11 cellular contexts compared by ENCODE assay signal in the genomic region with DNA sequence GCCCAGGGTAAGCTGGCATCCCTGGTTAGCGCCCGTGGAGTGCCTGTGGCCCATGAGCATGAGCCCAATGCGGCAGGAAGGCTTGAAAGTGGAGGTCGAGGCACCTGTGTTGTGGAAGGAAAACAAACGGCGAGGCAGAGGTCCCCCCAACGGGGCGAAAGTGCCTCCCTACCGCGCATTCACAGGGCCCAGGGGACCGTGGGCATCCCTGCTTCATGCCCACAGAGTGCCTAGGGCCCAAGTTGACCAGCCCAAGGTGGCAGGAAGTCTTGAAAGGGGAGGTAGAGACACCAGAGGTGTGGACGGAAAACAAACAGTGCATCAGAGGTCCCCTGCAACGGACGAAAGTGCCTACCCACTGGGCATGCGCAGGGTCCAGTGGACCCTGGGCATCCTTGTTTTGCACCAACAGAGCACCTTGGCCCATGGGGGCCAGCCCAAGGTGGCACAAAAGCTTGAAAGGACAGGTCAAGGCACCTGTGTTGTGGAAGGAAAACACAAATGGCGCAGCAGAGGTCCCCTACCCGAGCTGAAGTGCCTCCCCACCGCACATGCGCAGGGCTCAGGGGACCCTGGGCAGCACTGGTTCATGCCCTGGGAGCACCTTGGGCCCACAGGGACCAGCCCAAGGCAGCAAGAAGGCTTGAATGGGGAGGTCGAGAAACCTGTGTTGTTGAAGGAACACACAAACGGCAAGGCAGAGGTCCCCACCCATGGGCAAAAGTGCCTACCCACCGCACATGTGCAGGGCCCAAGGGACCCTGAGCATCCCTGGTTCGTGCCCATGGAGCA.
DNase-seq lines count a peak whose midpoint lies in the region; ATAC-seq and TF ChIP-seq lines count a peak whose summit lies in the region.
"Had no signal": no experiment of that assay in that cellular context is flagged by ENCODE, and none has a peak within 500 bp of the region (broad histone marks: within the 10 kb centered on the region; RNA-seq: fewer than 3 reads in every experiment).

No MANE protein-coding gene starts in this region.

- no peak for TF ChIP-seq POLR2A in heart left ventricle (IDR thresholded peaks at IDR 0.05)

- H3K9me3 ChIP-seq in heart left ventricle: peaks cover 0 to 45% (median 8%) of the 10 kb centered on the region in 12 donors
- peaks cover 20% of the 10 kb centered on the region for H3K9me3 ChIP-seq in effector memory CD4-positive, alpha-beta T cell (ENCODE audit: control insufficient read depth, low read length)

- no peaks in the 10 kb centered on the region for H3K36me3 ChIP-seq in heart left ventricle
- H3K36me3 ChIP-seq in effector memory CD4-positive, alpha-beta T cell (ENCODE audit: control insufficient read depth, insufficient read depth, low read length): no peaks in the 10 kb centered on the region
- H3K36me3 ChIP-seq: breast epithelium, esophagus squamous epithelium had no signal

- ATAC-seq in heart left ventricle: no peak
- no peak for ATAC-seq in sciatic nerve
- no peak for ATAC-seq in HG03175 (IDR thresholded peaks at IDR 0.05; ENCODE audit: unreplicated experiment)

- peaks cover 0 to 14% (median 0%) of the 10 kb centered on the region in 9 donors for H3K27me3 ChIP-seq in heart left ventricle
- no peaks in the 10 kb centered on the region for H3K27me3 ChIP-seq in effector memory CD4-positive, alpha-beta T cell (replicated peaks; ENCODE audit: control insufficient read depth, insufficient read depth, low read length, poor library complexity, severe bottlenecking)
- H3K27me3 ChIP-seq: breast epithelium, esophagus squamous epithelium had no signal

- whole genome bisulfite sequencing in heart left ventricle, 4 donors: 65 to 70% (median 68%) methylated on average over 19 to 23 of the region's 23 CpGs

- H3K4me1 ChIP-seq in heart left ventricle: no peaks in the 10 kb centered on the region
- H3K4me1 ChIP-seq in effector memory CD4-positive, alpha-beta T cell (ENCODE audit: control insufficient read depth, insufficient read depth, low read length, poor library complexity, severe bottlenecking): no peaks in the 10 kb centered on the region
- H3K4me1 ChIP-seq: breast epithelium, esophagus squamous epithelium had no signal

- peak; percentile 8 for DNase-seq in D341Med (ENCODE audit: low spot score)
- DNase-seq in HuH-7 (ENCODE audit: low spot score): peak; percentile 1
- DNase-seq in heart left ventricle: peak; percentile 2 to 23 (median 3)
- DNase-seq in sciatic nerve (ENCODE audit: low spot score): peak; percentile 38
- no peak for DNase-seq in NK-92 (lab: John Stamatoyannopoulos, UW; ENCODE audit: unreplicated experiment)
- no peak for DNase-seq in effector memory CD4-positive, alpha-beta T cell
- DNase-seq in effector CD4-positive, alpha-beta T cell: no peak
- DNase-seq: esophagus squamous epithelium, Karpas-422 had no signal

- no peak overlapping the region for H3K4me3 ChIP-seq in heart left ventricle
- H3K4me3 ChIP-seq in effector memory CD4-positive, alpha-beta T cell (ENCODE audit: insufficient read depth, low read depth, low read length, poor library complexity, severe bottlenecking): no peak overlapping the region
- H3K4me3 ChIP-seq: breast epithelium, esophagus squamous epithelium had no signal

- no peak overlapping the region for H3K27ac ChIP-seq in heart left ventricle
- H3K27ac ChIP-seq in effector memory CD4-positive, alpha-beta T cell (ENCODE audit: insufficient read depth, low read length, poor library complexity, severe bottlenecking): no peak overlapping the region
- H3K27ac ChIP-seq: breast epithelium, esophagus squamous epithelium had no signal

- no peak for TF ChIP-seq CTCF in heart left ventricle (IDR thresholded peaks at IDR 0.05)

- intact Hi-C loops in heart left ventricle (cut with DNase I) (no loop called here), sciatic nerve (cut with DNase I) (no loop called here)

Comparison
In these comparisons a context has a peak if more than half of its experiments do, and no peak if none do; other contexts are left out.
1. DNase-seq: peak in D341Med (single experiment), HuH-7 (single experiment), heart left ventricle (5 of 5) and sciatic nerve (single experiment); none in NK-92 (single experiment), effector memory CD4-positive, alpha-beta T cell (0 of 3) and effector CD4-positive, alpha-beta T cell (single experiment).